Comparison of ENCODE assay signal across 8 cellular contexts in genomic region chr1:150548632-150549495, GRCh38. TPM values are rescaled to one million over a fixed set of nuclear protein-coding genes. Genes with fewer than 3 reads are reported as not detected.
A peak's percentile ranks its signal among the peaks of the same experiment; 100 is the strongest.
DNase-seq lines count a peak whose midpoint lies in the region; ATAC-seq and TF ChIP-seq lines count a peak whose summit lies in the region.

ADAMTSL4 (plus strand) TSS chr1:150549408; CDS start chr1:150552289, 2,881 bp downstream.

- H3K36me3 ChIP-seq in CD4-positive, alpha-beta memory T cell (ENCODE audit: insufficient read depth, low read length), result no peaks in the 10 kb centered on the region

- CTCF ChIA-PET in CD4-positive, alpha-beta memory T cell (lab: Charles Lee; ENCODE audit: partially characterized antibody), result interaction anchor here (0.9 to 3.7 kb wide), 5 partner anchors 11 to 70 kb away, joined by 3 to 25 read pairs (median 4); no protein-coding TSS in a partner anchor
- CTCF ChIA-PET in activated CD4-positive, alpha-beta memory T cell treated with anti-CD3 and anti-CD28 coated beads, Interleukin-2, amount 10 ng/mL, durations not matched to agents 7 days and 5 days (lab: Charles Lee), result interaction anchor here (0.7 to 3.6 kb wide), 4 partner anchors 12 to 184 kb away, joined by 3 to 21 read pairs (median 4); no protein-coding TSS in a partner anchor

- no peaks in the 10 kb centered on the region for H3K36me3 Mint-ChIP-seq in CD4-positive, alpha-beta memory T cell
- H3K36me3 Mint-ChIP-seq in activated CD4-positive, alpha-beta memory T cell treated with anti-CD3 and anti-CD28 coated beads, Interleukin-2, amount 10 ng/mL, durations not matched to agents 7 days and 5 days (ENCODE audit: low read depth), result no peaks in the 10 kb centered on the region
- no peaks in the 10 kb centered on the region for H3K36me3 Mint-ChIP-seq in naive B cell

- no peaks in the 10 kb centered on the region for H3K9me3 Mint-ChIP-seq in CD4-positive, alpha-beta memory T cell
- no peaks in the 10 kb centered on the region for H3K9me3 Mint-ChIP-seq in activated CD4-positive, alpha-beta memory T cell treated with anti-CD3 and anti-CD28 coated beads, Interleukin-2, amount 10 ng/mL, durations not matched to agents 7 days and 5 days
- no peaks in the 10 kb centered on the region for H3K9me3 Mint-ChIP-seq in naive B cell

- peak; percentile 78 to 80 for ATAC-seq in naive B cell (ENCODE audit: low read depth in 2 of 2)
- no peak for ATAC-seq in GM18517 (IDR thresholded peaks at IDR 0.05; ENCODE audit: unreplicated experiment)

- POLR2A ChIA-PET in CD4-positive, alpha-beta memory T cell (lab: Charles Lee; ENCODE audit: partially characterized antibody), result interaction anchor here (0.9 to 2.5 kb wide), 5 partner anchors 12 to 80 kb away, joined by 3 to 11 read pairs (median 5); partner anchors contain the start of gene ENSA
- POLR2A ChIA-PET in activated CD4-positive, alpha-beta memory T cell treated with anti-CD3 and anti-CD28 coated beads, Interleukin-2, amount 10 ng/mL, durations not matched to agents 7 days and 5 days (lab: Charles Lee), result interaction anchor here (0.7 to 3.8 kb wide), 7 partner anchors 12 to 375 kb away, joined by 3 to 15 read pairs (median 4); no protein-coding TSS in a partner anchor

- H3K27ac ChIP-seq in CD4-positive, alpha-beta memory T cell (ENCODE audit: low read depth, low read length), result no peak within 1 kb of the TSS

- peak in 2 of 5 donors; percentile 32 to 36 for DNase-seq in CD4-positive, alpha-beta memory T cell
- DNase-seq in GM20000 (ENCODE audit: low spot score) (peak; percentile 86), NCI-H1930 (lab: John Stamatoyannopoulos, UW) (peak; percentile 30 to 71), fibroblast of mammary gland (ENCODE audit: low read depth) (peak; percentile 87), naive B cell (peak; percentile 28)
- DNase-seq in activated CD4-positive, alpha-beta memory T cell treated with anti-CD3 and anti-CD28 coated beads, Interleukin-2, amount 10 ng/mL, durations not matched to agents 7 days and 5 days, result peak; percentile 53
- DNase-seq in effector CD8-positive, alpha-beta T cell (lab: John Stamatoyannopoulos, UW), result no peak

- H3K4me3 ChIP-seq in CD4-positive, alpha-beta memory T cell (ENCODE audit: low read length in 2 of 2), result peak within 1 kb of the TSS; percentile 33 to 47
- H3K4me3 ChIP-seq in fibroblast of mammary gland (ENCODE audit: control insufficient read depth, low read depth, low read length), result peak within 1 kb of the TSS; percentile 67

- TF ChIP-seq CTCF in GM20000 (IDR thresholded peaks at IDR 0.05; ENCODE audit: extremely low read depth, missing control alignments), result no peak
- TF ChIP-seq CTCF in fibroblast of mammary gland (conservative IDR thresholded peaks at IDR 0.05; ENCODE audit: control insufficient read depth, insufficient read depth, low read depth, low read length), result no peak

- peaks cover 13 to 25% (median 15%) of the 10 kb centered on the region in 4 donors for H3K4me1 Mint-ChIP-seq in CD4-positive, alpha-beta memory T cell
- peaks cover 39% of the 10 kb centered on the region for H3K4me1 Mint-ChIP-seq in activated CD4-positive, alpha-beta memory T cell treated with anti-CD3 and anti-CD28 coated beads, Interleukin-2, amount 10 ng/mL, durations not matched to agents 7 days and 5 days
- peaks cover 23 to 31% (median 29%) of the 10 kb centered on the region in 3 donors for H3K4me1 Mint-ChIP-seq in naive B cell

- H3K9me3 ChIP-seq in CD4-positive, alpha-beta memory T cell (ENCODE audit: control insufficient read depth in 1 of 2, low read length in 2 of 2), result no peaks in the 10 kb centered on the region

- H3K27ac Mint-ChIP-seq in CD4-positive, alpha-beta memory T cell, result peak within 1 kb of the TSS in 3 of 7 donors; percentile 25 to 61 (median 59)
- H3K27ac Mint-ChIP-seq in activated CD4-positive, alpha-beta memory T cell treated with anti-CD3 and anti-CD28 coated beads, Interleukin-2, amount 10 ng/mL, durations not matched to agents 7 days and 5 days, result peak within 1 kb of the TSS; percentile 16
- H3K27ac Mint-ChIP-seq in naive B cell, result peak within 1 kb of the TSS in 3 of 6 donors; percentile 47 to 59 (median 47)

- peaks cover 11 to 14% of the 10 kb centered on the region in 2 donors for H3K27me3 Mint-ChIP-seq in CD4-positive, alpha-beta memory T cell
- peaks cover 22% of the 10 kb centered on the region for H3K27me3 Mint-ChIP-seq in activated CD4-positive, alpha-beta memory T cell treated with anti-CD3 and anti-CD28 coated beads, Interleukin-2, amount 10 ng/mL, durations not matched to agents 7 days and 5 days
- peaks cover 7 to 34% (median 12%) of the 10 kb centered on the region in 3 donors for H3K27me3 Mint-ChIP-seq in naive B cell

- peak within 1 kb of the TSS; percentile 81 to 87 (median 82) for H3K4me3 Mint-ChIP-seq in CD4-positive, alpha-beta memory T cell
- peak within 1 kb of the TSS; percentile 72 for H3K4me3 Mint-ChIP-seq in activated CD4-positive, alpha-beta memory T cell treated with anti-CD3 and anti-CD28 coated beads, Interleukin-2, amount 10 ng/mL, durations not matched to agents 7 days and 5 days
- peak within 1 kb of the TSS; percentile 79 to 92 (median 87) for H3K4me3 Mint-ChIP-seq in naive B cell

- intact Hi-C loops in CD4-positive, alpha-beta memory T cell (cut with micrococcal nuclease), result no loop called here

- H3K4me1 ChIP-seq in CD4-positive, alpha-beta memory T cell (ENCODE audit: insufficient read depth, low read length), result peaks cover 23% of the 10 kb centered on the region

- no peaks in the 10 kb centered on the region for H3K27me3 ChIP-seq in CD4-positive, alpha-beta memory T cell (ENCODE audit: insufficient read depth, low read length)

RNA-seq across cellular contexts. Expression of gene ADAMTSL4, which starts in this region (rescaled TPM):
- total RNA-seq in CD4-positive, alpha-beta memory T cell, result under 1 TPM; 0.23 to 0.33 TPM
- under 1 TPM in 1 of 2 donors, not detected in 1; 0.24 TPM for polyA plus RNA-seq in CD4-positive, alpha-beta memory T cell
- total RNA-seq in activated CD4-positive, alpha-beta memory T cell treated with anti-CD3 and anti-CD28 coated beads, Interleukin-2, amount 10 ng/mL, durations not matched to agents 7 days and 5 days, result 1 to 10 TPM; 1.4 to 1.6 TPM
- polyA plus RNA-seq in naive B cell (ENCODE audit: low read depth in 6 of 6), result not detected

Comparison
In these comparisons a context has a peak if more than half of its experiments do, and no peak if none do; other contexts are left out.
1. Peak in DNase-seq and ATAC-seq in naive B cell; RNA of the gene not detected or under 1 TPM.